11 cellular contexts compared by ENCODE assay signal in the genomic region with DNA sequence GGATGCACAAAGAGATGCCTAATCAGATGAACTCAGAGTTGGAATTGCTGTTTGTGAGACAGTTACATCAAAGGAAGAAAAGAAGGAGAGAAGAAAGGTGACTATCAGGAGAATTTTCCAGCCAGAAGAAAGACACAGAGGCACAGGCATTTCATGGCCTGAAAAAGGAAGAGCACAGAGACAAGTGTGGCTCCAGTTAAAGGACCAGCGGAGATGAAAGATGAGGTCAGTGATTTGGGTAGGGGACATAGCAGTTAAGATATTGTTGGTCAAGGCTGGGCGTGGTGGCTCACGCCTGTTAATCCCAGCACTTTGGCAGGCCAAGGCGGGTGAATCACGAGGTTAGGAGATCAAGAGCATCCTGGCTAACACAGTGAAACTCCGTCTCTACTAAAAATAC. TPM values are rescaled to one million over a fixed set of nuclear protein-coding genes. Genes with fewer than 3 reads are reported as not detected.
"Had no signal": no experiment of that assay in that cellular context is flagged by ENCODE, and none has a peak within 500 bp of the region (broad histone marks: within the 10 kb centered on the region; RNA-seq: fewer than 3 reads in every experiment).

No MANE protein-coding gene starts in this region.

- H3K9ac ChIP-seq: GM23248 had no signal

- H2AFZ ChIP-seq: GM23248, GM23338 had no signal

- DNase-seq: GM23248, GOT3, H7, H9, HCEC 1CT, HFFc6 had no signal

- H3K4me2 ChIP-seq: GM23338 had no signal

- H3K9me3 ChIP-seq: HAP-1 had no signal

- H3K4me3 ChIP-seq: GM23248, GM23338, HAP-1 had no signal

- H3K27ac ChIP-seq: GM23248 had no signal

- H3K4me1 ChIP-seq: HAP-1 had no signal

- H3K36me3 ChIP-seq: HAP-1 had no signal

- H3K27ac Mint-ChIP-seq: GM23338, H9, HFFc6 had no signal

- ATAC-seq: GM23338, HCT116 had no signal

- FAIRE-seq: H1, H54 had no signal

- H3K4me3 Mint-ChIP-seq: GM23338, H9, HFFc6 had no signal

RNA-seq across cellular contexts. Expression of a gene that starts 3.4 kb away (rescaled TPM):
- total RNA-seq: GM23248, GM23338 had no signal
- polyA plus RNA-seq: GM23248, GM23338 had no signal

RNA-seq across cellular contexts. Expression of a gene that starts 35.6 kb away (rescaled TPM):
- total RNA-seq: GM23248, GM23338, H7, HFFc6 had no signal
- polyA plus RNA-seq: GM23248, GM23338 had no signal
